In the genomic region with DNA sequence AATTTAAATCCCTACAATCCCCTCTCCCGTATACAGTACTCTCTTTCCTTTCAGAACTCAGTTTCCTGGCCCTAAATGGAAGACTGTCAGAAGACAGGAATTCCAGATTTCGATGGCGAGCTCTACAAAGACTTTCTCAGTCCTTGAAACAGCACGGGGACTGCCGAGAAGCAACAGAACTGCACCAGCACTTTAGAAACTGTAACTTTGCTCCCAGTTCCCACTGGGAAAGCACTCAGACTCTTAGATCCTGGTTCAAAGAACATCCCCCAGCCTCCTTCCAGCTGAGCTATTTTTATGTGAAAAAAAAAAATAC, we compare ENCODE assay signal across 10 cellular contexts. TPM values are rescaled to one million over a fixed set of nuclear protein-coding genes. Genes with fewer than 3 reads are reported as not detected.
DNase-seq lines count a peak whose midpoint lies in the region; ATAC-seq and TF ChIP-seq lines count a peak whose summit lies in the region.
"Had no signal": no experiment of that assay in that cellular context is flagged by ENCODE, and none has a peak within 500 bp of the region (broad histone marks: within the 10 kb centered on the region; RNA-seq: fewer than 3 reads in every experiment).

No MANE protein-coding gene starts in this region.

- ATAC-seq in heart left ventricle (no peak), left ventricle myocardium superior (no peak), GM18861 (IDR thresholded peaks at IDR 0.05; ENCODE audit: unreplicated experiment) (no peak)

- intact Hi-C loops in heart left ventricle (cut with DNase I) (loop anchor here in 1 of 10 donors (2.0 kb wide), 1 partner anchor 63 kb away; the partner anchor contains the start of gene RPLP0), left ventricle myocardium superior (cut with micrococcal nuclease) (no loop called here), uterus (cut with DNase I; ENCODE audit: low total_unique reads) (loop anchor here (2.0 kb wide), 1 partner anchor 35 kb away; no protein-coding TSS in a partner anchor)

- TF ChIP-seq POLR2A in heart left ventricle (IDR thresholded peaks at IDR 0.05) (no peak), uterus (IDR thresholded peaks at IDR 0.05) (no peak)

- peak overlapping the region; percentile 56 to 92 for H3K9ac ChIP-seq in mucosa of rectum (ENCODE audit: low read depth in 1 of 2, low read length in 2 of 2)

- WGBS in heart left ventricle, 4 donors = 12 to 41% (median 16%) methylated on average over 5 of the region's 5 CpGs

- peaks cover 7 to 66% (median 58%) of the 10 kb centered on the region in 12 donors for H3K4me1 ChIP-seq in heart left ventricle
- H3K4me1 ChIP-seq in mucosa of rectum (ENCODE audit: control insufficient read depth in 2 of 2, insufficient read depth in 2 of 2, low read length in 2 of 2) = peaks cover 30 to 50% of the 10 kb centered on the region in 2 donors
- peaks cover 0 to 6% of the 10 kb centered on the region in 2 donors for H3K4me1 ChIP-seq in uterus

- H3K27me3 ChIP-seq in heart left ventricle (no peaks in the 10 kb centered on the region), mucosa of rectum (ENCODE audit: control insufficient read depth in 2 of 2, insufficient read depth in 2 of 2, low read length in 2 of 2) (no peaks in the 10 kb centered on the region), uterus (no peaks in the 10 kb centered on the region)

- H3K36me3 ChIP-seq in heart left ventricle (peaks cover 0 to 16% (median 0%) of the 10 kb centered on the region in 9 donors), mucosa of rectum (ENCODE audit: control insufficient read depth in 2 of 2, insufficient read depth in 2 of 2, low read length in 2 of 2) (no peaks in the 10 kb centered on the region), uterus (no peaks in the 10 kb centered on the region)

- H3K27ac ChIP-seq in heart left ventricle = peak overlapping the region; percentile 88 to 99 (median 97)
- peak overlapping the region; percentile 82 to 90 for H3K27ac ChIP-seq in coronary artery
- H3K27ac ChIP-seq in mucosa of rectum (ENCODE audit: low read depth in 2 of 2, low read length in 2 of 2) = peak overlapping the region; percentile 54 to 75
- peak overlapping the region; percentile 97 for H3K27ac ChIP-seq in uterus

- H3K4me3 ChIP-seq in heart left ventricle (peak overlapping the region; percentile 91 to 100 (median 98)), coronary artery (peak overlapping the region; percentile 96), mucosa of rectum (ENCODE audit: low read length in 2 of 2) (peak overlapping the region; percentile 36 to 63), uterus (peak overlapping the region; percentile 79 to 100)

- no peak for TF ChIP-seq CTCF in heart left ventricle (IDR thresholded peaks at IDR 0.05)
- no peak for TF ChIP-seq CTCF in coronary artery (IDR thresholded peaks at IDR 0.05)
- TF ChIP-seq CTCF in uterus (IDR thresholded peaks at IDR 0.05) = no peak

- H3K9me3 ChIP-seq in heart left ventricle = no peaks in the 10 kb centered on the region
- H3K9me3 ChIP-seq in mucosa of rectum (ENCODE audit: control insufficient read depth in 2 of 2, low read length in 2 of 2) = no peaks in the 10 kb centered on the region
- no peaks in the 10 kb centered on the region for H3K9me3 ChIP-seq in uterus

- DNase-seq in heart left ventricle (no peak), left ventricle myocardium superior (no peak), coronary artery (ENCODE audit: low spot score) (no peak), uterus (no peak), NCI-H1417 (lab: John Stamatoyannopoulos, UW) (no peak)
- no peak for DNase-seq in NK-92 treated with Interleukin-12 subunit alpha and Interleukin-12 subunit beta, amount 100 ng/mL, for 24 hours (lab: John Stamatoyannopoulos, UW)
- DNase-seq: DMS153, NCI-H146 had no signal

RNA-seq across cellular contexts. Expression of gene PXN, which starts 1.8 kb away (rescaled TPM):
- 100 to 1,000 TPM in 1 of 9 donors, 10 to 100 TPM in 8; 34.3 to 103 (median 69.9) TPM for total RNA-seq in heart left ventricle
- polyA plus RNA-seq in heart left ventricle = 10 to 100 TPM; 58.7 to 90.5 TPM
- 65.9 TPM for total RNA-seq in left ventricle myocardium superior
- total RNA-seq in uterus = 100 to 1,000 TPM in 1 of 4 donors, 10 to 100 TPM in 3; 29.6 to 211 (median 41.2) TPM

RNA-seq across cellular contexts. Expression of gene RNU4-2, which starts 28.0 kb away (rescaled TPM):
- over 10,000 TPM in 3 of 9 donors, 1,000 to 10,000 TPM in 4, not detected in 2; 3,467 to 16,563 (median 7,253) TPM for total RNA-seq in heart left ventricle
- not detected for polyA plus RNA-seq in heart left ventricle
- 13,220 TPM for total RNA-seq in left ventricle myocardium superior
- over 10,000 TPM in 1 of 4 donors, under 1 TPM in 3; under 0.01 to 24,687 (median under 0.01) TPM for total RNA-seq in uterus

RNA-seq across cellular contexts. Expression of gene RNU4-1, which starts 29.4 kb away (rescaled TPM):
- total RNA-seq in heart left ventricle = 1,000 to 10,000 TPM in 4 of 9 donors, 100 to 1,000 TPM in 3, not detected in 2; 376 to 4,299 (median 1,541) TPM
- polyA plus RNA-seq in heart left ventricle = not detected
- 1,438 TPM for total RNA-seq in left ventricle myocardium superior
- 1,000 to 10,000 TPM in 1 of 4 donors, under 1 TPM in 3; under 0.01 to 2,308 (median under 0.01) TPM for total RNA-seq in uterus

RNA-seq across cellular contexts. Expression of gene SIRT4, which starts 38.4 kb away (rescaled TPM):
- total RNA-seq in heart left ventricle (10 to 100 TPM in 1 of 9 donors, 1 to 10 TPM in 8; 3.2 to 10.6 (median 4.7) TPM), left ventricle myocardium superior (10.2 TPM), uterus (1 to 10 TPM in 3 of 4 donors, not detected in 1; 1.2 to 4.1 (median 1.5) TPM)
- 1 to 10 TPM; 3.0 to 7.4 TPM for polyA plus RNA-seq in heart left ventricle
